14 cellular contexts compared by ENCODE assay signal in the genomic region with DNA sequence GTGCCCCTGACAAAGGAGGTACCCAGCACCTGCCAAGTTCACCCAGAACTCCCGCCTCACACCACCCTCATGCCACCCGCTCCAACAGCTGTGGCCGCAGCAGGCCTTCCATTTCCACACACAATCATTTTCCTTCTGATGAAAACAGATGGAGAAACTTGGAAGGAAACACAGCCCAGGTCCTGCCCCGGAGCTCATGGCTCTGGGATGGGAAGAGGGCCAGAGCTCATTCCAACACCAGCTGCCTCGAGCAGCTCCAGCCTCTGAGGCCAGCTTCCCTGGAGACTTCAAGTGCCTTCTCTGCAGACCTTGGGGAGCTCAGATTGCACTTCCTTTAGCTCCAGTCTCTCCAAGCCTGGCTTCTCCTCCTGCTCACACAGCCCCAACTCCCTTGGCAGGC. TPM values are rescaled to one million over a fixed set of nuclear protein-coding genes. Genes with fewer than 3 reads are reported as not detected.
DNase-seq lines count a peak whose midpoint lies in the region; ATAC-seq and TF ChIP-seq lines count a peak whose summit lies in the region.
"Had no signal": no experiment of that assay in that cellular context is flagged by ENCODE, and none has a peak within 500 bp of the region (broad histone marks: within the 10 kb centered on the region; RNA-seq: fewer than 3 reads in every experiment).

No MANE protein-coding gene starts in this region.

- intact Hi-C loops in right cardiac atrium (cut with DNase I): no loop called here

- H2AFZ ChIP-seq in GM23248: no peak overlapping the region

- H3K4me1 Mint-ChIP-seq in WTC11: peaks cover 8% of the 10 kb centered on the region; the same call in 1 of the 2 replicates

- peak; percentile 22; the same call in 1 of the 2 replicates for ATAC-seq in WTC11
- ATAC-seq in right cardiac atrium: peak; percentile 72 to 90
- ATAC-seq: activated CD4-positive, CD25-positive, alpha-beta regulatory T cell treated with anti-CD3 and anti-CD28 coated beads, Interleukin-2, amount 50 U/mL, for 24 hours; effector memory CD8-positive, alpha-beta T cell had no signal

- H3K4me1 ChIP-seq in GM23248 (ENCODE audit: insufficient read depth) (0 out of 2 replicates have a peak, but pooled peaks cover 3% of the 10 kb centered on the region), right cardiac atrium (ENCODE audit: control insufficient read depth, insufficient read depth, low read length) (peaks cover 2% of the 10 kb centered on the region), stomach smooth muscle (ENCODE audit: control insufficient read depth, insufficient read depth, low read length) (peaks cover 24% of the 10 kb centered on the region)

- H3K4me3 Mint-ChIP-seq in WTC11: no peak overlapping the region
- H3K4me3 Mint-ChIP-seq: effector memory CD8-positive, alpha-beta T cell had no signal

- no peaks in the 10 kb centered on the region for H3K9me2 ChIP-seq in GM23248 (ENCODE audit: insufficient read depth)

- in situ Hi-C loops in GM23248 (cut with MboI): no loop called here

- CTCF ChIA-PET in WTC11 (lab: Charles Lee): interaction anchor here (0.6 to 1.6 kb wide), 6 partner anchors 12 to 185 kb away, joined by 3 to 5 read pairs (median 3); no protein-coding TSS in a partner anchor

- H3K27ac Mint-ChIP-seq in WTC11: no peak overlapping the region
- H3K27ac Mint-ChIP-seq: effector memory CD8-positive, alpha-beta T cell had no signal

- 1 to 3% methylated on average over 5 of the region's 5 CpGs for WGBS in GM23248 (ENCODE audit: low coverage in 1 of 2, low lambda C conversion rate in 2 of 2, missing lambda C conversion rate in 2 of 2), 2 experiments
- WGBS in right cardiac atrium: 37% methylated on average over 5 of the region's 5 CpGs

- H3K27me3 ChIP-seq in GM23248 (replicated peaks; ENCODE audit: insufficient read depth) (no peaks in the 10 kb centered on the region; the same call in 1 of the 2 replicates), right cardiac atrium (ENCODE audit: control insufficient read depth, insufficient read depth) (no peaks in the 10 kb centered on the region), stomach smooth muscle (ENCODE audit: control insufficient read depth in 1 of 2, insufficient read depth in 2 of 2, low read length in 2 of 2) (no peaks in the 10 kb centered on the region)

- no peak for TF ChIP-seq CTCF in WTC11 (IDR thresholded peaks at IDR 0.05)

- H3K4me3 ChIP-seq in GM23248: no peak overlapping the region
- no peak overlapping the region for H3K4me3 ChIP-seq in right cardiac atrium (ENCODE audit: low read length)
- no peak overlapping the region for H3K4me3 ChIP-seq in stomach smooth muscle (ENCODE audit: low read length in 2 of 2)
- H3K4me3 ChIP-seq: stomach had no signal

- POLR2A ChIA-PET in WTC11 (lab: Charles Lee): interaction anchor here (0.7 kb wide), 1 partner anchor 96 kb away, joined by 3 read pairs; no protein-coding TSS in a partner anchor

- H3K79me2 ChIP-seq in GM23248 (ENCODE audit: insufficient read depth): no peaks in the 10 kb centered on the region

- H3K27me3 Mint-ChIP-seq in WTC11 (ENCODE audit: low read depth): peaks cover 4% of the 10 kb centered on the region; the same call in 1 of the 2 replicates

- H3K36me3 ChIP-seq in GM23248 (ENCODE audit: low read depth) (no peaks in the 10 kb centered on the region), stomach smooth muscle (ENCODE audit: control insufficient read depth in 2 of 2, insufficient read depth in 2 of 2, low read length in 2 of 2) (no peaks in the 10 kb centered on the region)
- H3K36me3 ChIP-seq: stomach had no signal

- no peaks in the 10 kb centered on the region for H3K36me3 Mint-ChIP-seq in WTC11

- peaks cover 10% of the 10 kb centered on the region for H3K9me3 Mint-ChIP-seq in WTC11

- H3K27ac ChIP-seq in GM23248 (no peak overlapping the region), right cardiac atrium (ENCODE audit: low read length) (no peak overlapping the region), stomach smooth muscle (ENCODE audit: low read length) (peak overlapping the region; percentile 31)

- H4K20me1 ChIP-seq in GM23248 (ENCODE audit: insufficient read depth): no peaks in the 10 kb centered on the region

- DNase-seq in GM23248 (peak; percentile 43), WTC11 (ENCODE audit: low spot score) (no peak), right cardiac atrium (peak; percentile 32 to 74 (median 70)), retina (no peak), SIG-M5 (lab: John Stamatoyannopoulos, UW) (no peak), NCI-H1092 (lab: John Stamatoyannopoulos, UW) (no peak)
- no peak for DNase-seq in activated CD8-positive, alpha-beta memory T cell treated with anti-CD3 and anti-CD28 coated beads, Interleukin-2, amount 50 U/mL, for 48 hours
- DNase-seq: activated T-cell treated with anti-CD3 and anti-CD28 coated beads, Interleukin-2, amount 50 U/mL, for 1 hour; effector memory CD8-positive, alpha-beta T cell; Kasumi-1; mesenchymal stem cell; stomach had no signal

- H3K9me3 ChIP-seq in GM23248 (ENCODE audit: low read depth): no peaks in the 10 kb centered on the region
- no peaks in the 10 kb centered on the region for H3K9me3 ChIP-seq in right cardiac atrium (ENCODE audit: control insufficient read depth, low read length)
- no peaks in the 10 kb centered on the region for H3K9me3 ChIP-seq in stomach smooth muscle (ENCODE audit: control insufficient read depth in 2 of 2, low read length in 2 of 2)
- H3K9me3 ChIP-seq: stomach had no signal

- H3K4me2 ChIP-seq in GM23248 (ENCODE audit: unreplicated experiment): no peak overlapping the region

- H3K9ac ChIP-seq in GM23248 (no peak overlapping the region), stomach smooth muscle (ENCODE audit: low read length in 2 of 2) (no peak overlapping the region)

- H3F3A ChIP-seq in GM23248 (ENCODE audit: insufficient read depth): no peaks in the 10 kb centered on the region

TF ChIP-seq in WTC11, 78 proteins besides CTCF, POLR2A, EP300 and RAD21 (continues in another document):
- no peak for TF ChIP-seq FOXP1 (CRISPR knock-in tag; IDR thresholded peaks at IDR 0.05; ENCODE audit: borderline replicate concordance)
- TF ChIP-seq TCF7 (CRISPR knock-in tag; IDR thresholded peaks at IDR 0.05; ENCODE audit: low read depth): no peak
- TF ChIP-seq, protein P1, sequence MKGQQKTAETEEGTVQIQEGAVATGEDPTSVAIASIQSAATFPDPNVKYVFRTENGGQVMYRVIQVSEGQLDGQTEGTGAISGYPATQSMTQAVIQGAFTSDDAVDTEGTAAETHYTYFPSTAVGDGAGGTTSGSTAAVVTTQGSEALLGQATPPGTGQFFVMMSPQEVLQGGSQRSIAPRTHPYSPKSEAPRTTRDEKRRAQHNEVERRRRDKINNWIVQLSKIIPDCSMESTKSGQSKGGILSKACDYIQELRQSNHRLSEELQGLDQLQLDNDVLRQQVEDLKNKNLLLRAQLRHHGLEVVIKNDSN (CRISPR knock-in tag; IDR thresholded peaks at IDR 0.05): no peak
- no peak for TF ChIP-seq CREB1 (CRISPR knock-in tag; IDR thresholded peaks at IDR 0.05)
- no peak for TF ChIP-seq IRF2 (CRISPR knock-in tag; IDR thresholded peaks at IDR 0.05; ENCODE audit: borderline replicate concordance, low read depth)
- TF ChIP-seq CREM (CRISPR knock-in tag; IDR thresholded peaks at IDR 0.05): no peak
- no peak for TF ChIP-seq ZNF396 (CRISPR knock-in tag; IDR thresholded peaks at IDR 0.05; ENCODE audit: borderline replicate concordance)
- TF ChIP-seq TEAD4 (CRISPR knock-in tag; IDR thresholded peaks at IDR 0.05): no peak
- TF ChIP-seq, protein P2, sequence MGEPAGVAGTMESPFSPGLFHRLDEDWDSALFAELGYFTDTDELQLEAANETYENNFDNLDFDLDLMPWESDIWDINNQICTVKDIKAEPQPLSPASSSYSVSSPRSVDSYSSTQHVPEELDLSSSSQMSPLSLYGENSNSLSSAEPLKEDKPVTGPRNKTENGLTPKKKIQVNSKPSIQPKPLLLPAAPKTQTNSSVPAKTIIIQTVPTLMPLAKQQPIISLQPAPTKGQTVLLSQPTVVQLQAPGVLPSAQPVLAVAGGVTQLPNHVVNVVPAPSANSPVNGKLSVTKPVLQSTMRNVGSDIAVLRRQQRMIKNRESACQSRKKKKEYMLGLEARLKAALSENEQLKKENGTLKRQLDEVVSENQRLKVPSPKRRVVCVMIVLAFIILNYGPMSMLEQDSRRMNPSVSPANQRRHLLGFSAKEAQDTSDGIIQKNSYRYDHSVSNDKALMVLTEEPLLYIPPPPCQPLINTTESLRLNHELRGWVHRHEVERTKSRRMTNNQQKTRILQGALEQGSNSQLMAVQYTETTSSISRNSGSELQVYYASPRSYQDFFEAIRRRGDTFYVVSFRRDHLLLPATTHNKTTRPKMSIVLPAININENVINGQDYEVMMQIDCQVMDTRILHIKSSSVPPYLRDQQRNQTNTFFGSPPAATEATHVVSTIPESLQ (CRISPR knock-in tag; IDR thresholded peaks at IDR 0.05): no peak
- TF ChIP-seq MYBL2 (CRISPR knock-in tag; IDR thresholded peaks at IDR 0.05): no peak
- TF ChIP-seq ZBTB21 (CRISPR knock-in tag; IDR thresholded peaks at IDR 0.05; ENCODE audit: borderline replicate concordance): no peak
- no peak for TF ChIP-seq NFE2L1 (CRISPR knock-in tag; IDR thresholded peaks at IDR 0.05)
- TF ChIP-seq, protein P3, sequence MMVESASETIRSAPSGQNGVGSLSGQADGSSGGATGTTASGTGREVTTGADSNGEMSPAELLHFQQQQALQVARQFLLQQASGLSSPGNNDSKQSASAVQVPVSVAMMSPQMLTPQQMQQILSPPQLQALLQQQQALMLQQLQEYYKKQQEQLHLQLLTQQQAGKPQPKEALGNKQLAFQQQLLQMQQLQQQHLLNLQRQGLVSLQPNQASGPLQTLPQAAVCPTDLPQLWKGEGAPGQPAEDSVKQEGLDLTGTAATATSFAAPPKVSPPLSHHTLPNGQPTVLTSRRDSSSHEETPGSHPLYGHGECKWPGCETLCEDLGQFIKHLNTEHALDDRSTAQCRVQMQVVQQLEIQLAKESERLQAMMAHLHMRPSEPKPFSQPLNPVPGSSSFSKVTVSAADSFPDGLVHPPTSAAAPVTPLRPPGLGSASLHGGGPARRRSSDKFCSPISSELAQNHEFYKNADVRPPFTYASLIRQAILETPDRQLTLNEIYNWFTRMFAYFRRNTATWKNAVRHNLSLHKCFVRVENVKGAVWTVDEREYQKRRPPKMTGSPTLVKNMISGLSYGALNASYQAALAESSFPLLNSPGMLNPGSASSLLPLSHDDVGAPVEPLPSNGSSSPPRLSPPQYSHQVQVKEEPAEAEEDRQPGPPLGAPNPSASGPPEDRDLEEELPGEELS (CRISPR knock-in tag; IDR thresholded peaks at IDR 0.05): no peak

RNA-seq across cellular contexts. Expression of a gene that starts 55.1 kb away (rescaled TPM):
- 2.9 and 4.9 TPM in 2 replicates for total RNA-seq in GM23248 (2014; rRNA removed; shearing (Covaris generic))
- polyA plus RNA-seq in GM23248 (2016; fragmentation: Nextera tagmentation; extraction: Ambion mirVana) (1.9 and 2.2 TPM in 2 replicates), right cardiac atrium (1.6 TPM)
- total RNA-seq in WTC11 (2021) (1.4 to 1.9 TPM (median 1.6 TPM) in 3 replicates), right cardiac atrium (10 to 100 TPM in 2 of 4 donors, 1 to 10 TPM in 2; 7.2 to 17.9 (median 9.2) TPM)

Comparison
In these comparisons a context has a peak if more than half of its experiments do, and no peak if none do; other contexts are left out.
1. DNase-seq: peak in GM23248 (single experiment) and right cardiac atrium (3 of 3); none in WTC11 (single experiment), retina (single experiment), activated CD8-positive, alpha-beta memory T cell treated with anti-CD3 and anti-CD28 coated beads, Interleukin-2, amount 50 U/mL, for 48 hours (single experiment), SIG-M5 (single experiment) and NCI-H1092 (single experiment).